Comparison of ENCODE assay signal across 8 cellular contexts in genomic region chr16:68737730-68738590, GRCh38. TPM values are rescaled to one million over a fixed set of nuclear protein-coding genes. Genes with fewer than 3 reads are reported as not detected.
DNase-seq lines count a peak whose midpoint lies in the region; ATAC-seq and TF ChIP-seq lines count a peak whose summit lies in the region.

No MANE protein-coding gene starts in this region.

- TF ChIP-seq CTCF in right atrium auricular region (IDR thresholded peaks at IDR 0.05) (no peak), brain (conservative IDR thresholded peaks at IDR 0.05) (no peak), lower leg skin (IDR thresholded peaks at IDR 0.05) (no peak), upper lobe of right lung (IDR thresholded peaks at IDR 0.05) (no peak)

- ATAC-seq in left cardiac atrium = peak; percentile 5 to 61
- ATAC-seq in upper lobe of right lung = peak; percentile 79
- no peak for ATAC-seq in GM18870 (IDR thresholded peaks at IDR 0.05; ENCODE audit: unreplicated experiment)

- peaks cover 15 to 20% of the 10 kb centered on the region in 2 donors for H3K27me3 ChIP-seq in right atrium auricular region
- peaks cover 24% of the 10 kb centered on the region for H3K27me3 ChIP-seq in upper lobe of right lung

- no peaks in the 10 kb centered on the region for H3K36me3 Mint-ChIP-seq in brain

- H3K27ac Mint-ChIP-seq in brain = peak overlapping the region in 4 of 5 experiments; percentile 9 to 80 (median 35)

- H3K27me3 Mint-ChIP-seq in brain = peaks cover 79% of the 10 kb centered on the region

- H3K4me1 ChIP-seq in right atrium auricular region = peaks cover 0 to 15% of the 10 kb centered on the region in 2 donors
- H3K4me1 ChIP-seq in upper lobe of right lung = peaks cover 6% of the 10 kb centered on the region

- H3K27ac ChIP-seq in right atrium auricular region (no peak overlapping the region), upper lobe of right lung (peak overlapping the region; percentile 72)

- intact Hi-C loops in left cardiac atrium (cut with DNase I) (no loop called here), lower leg skin (cut with DNase I; ENCODE audit: low total_unique reads) (no loop called here), upper lobe of right lung (cut with DNase I) (no loop called here)

- no peaks in the 10 kb centered on the region for H3K9me3 ChIP-seq in right atrium auricular region
- no peaks in the 10 kb centered on the region for H3K9me3 ChIP-seq in upper lobe of right lung

- H3K4me3 ChIP-seq in right atrium auricular region (peak overlapping the region in 1 of 2 donors; percentile 40), lower leg skin (ENCODE audit: low read depth, poor library complexity, severe bottlenecking) (peak overlapping the region; percentile 40), upper lobe of right lung (peak overlapping the region; percentile 39)

- peaks cover 0 to 3% (median 2%) of the 10 kb centered on the region in 5 experiments for H3K9me3 Mint-ChIP-seq in brain

- peaks cover 32% of the 10 kb centered on the region for H3K4me1 Mint-ChIP-seq in brain

- H3K36me3 ChIP-seq in right atrium auricular region = no peaks in the 10 kb centered on the region
- H3K36me3 ChIP-seq in upper lobe of right lung = no peaks in the 10 kb centered on the region

- no peak for DNase-seq in left cardiac atrium
- no peak for DNase-seq in right atrium auricular region (ENCODE audit: low spot score)
- DNase-seq in lower leg skin (ENCODE audit: low spot score in 2 of 2) = no peak
- peak; percentile 88 for DNase-seq in upper lobe of right lung
- DNase-seq in NCI-H128 (lab: John Stamatoyannopoulos, UW; ENCODE audit: unreplicated experiment) = no peak
- DNase-seq in activated CD4-positive, alpha-beta T cell treated with anti-CD3 and anti-CD28 coated beads, Interleukin-2, amount 50 U/mL, for 4 hours = no peak

- H3K4me3 Mint-ChIP-seq in brain = peak overlapping the region; percentile 84 to 91 (median 87)

- WGBS in lower leg skin, 2 donors = 2 to 4% methylated on average over 38 to 47 of the region's 58 CpGs

- no peak for TF ChIP-seq POLR2A in lower leg skin (IDR thresholded peaks at IDR 0.05)

RNA-seq across cellular contexts. Expression of gene CDH1, which starts 0.9 kb away (rescaled TPM):
- total RNA-seq in left cardiac atrium (under 1 TPM; 0.03 to 0.16 TPM), right atrium auricular region (1 to 10 TPM in 1 of 2 donors, under 1 TPM in 1; 0.93 to 1.4 TPM), lower leg skin (100 to 1,000 TPM; 156 to 243 (median 188) TPM), upper lobe of right lung (128 TPM)
- 148 TPM for polyA plus RNA-seq in brain (ENCODE audit: insufficient read depth, low read depth, low replicate concordance)

Comparison
In these comparisons a context has a peak if more than half of its experiments do, and no peak if none do; other contexts are left out.
1. RNA of gene CDH1, which starts 0.9 kb away (total RNA-seq): 156 to 243 TPM in lower leg skin and 128 TPM in upper lobe of right lung (single experiment); 0.93 to 1.4 TPM in right atrium auricular region and 0.03 to 0.16 TPM in left cardiac atrium; every median in the first group is over 10 times any median in the second.